17 cellular contexts compared by ENCODE assay signal in the genomic region with DNA sequence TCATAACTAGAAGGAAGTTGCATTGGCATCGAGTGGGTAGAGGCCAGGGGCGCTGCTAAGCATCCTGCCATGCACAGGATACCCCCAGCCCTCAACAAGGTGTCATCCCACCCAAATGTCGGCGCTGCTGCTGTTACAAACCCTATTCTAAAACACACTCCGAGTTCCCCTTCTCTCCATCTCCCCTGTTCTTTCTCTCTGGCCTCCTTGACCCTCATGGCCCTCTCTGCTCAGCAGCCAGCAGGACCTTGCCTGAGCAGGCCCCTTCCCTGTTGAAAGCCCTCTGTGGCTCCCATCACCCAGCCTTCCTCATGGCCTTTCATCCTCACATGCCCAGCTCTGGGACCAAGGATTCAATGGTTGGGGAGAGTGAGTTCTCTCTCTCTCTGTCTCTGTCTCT. TPM values are rescaled to one million over a fixed set of nuclear protein-coding genes. Genes with fewer than 3 reads are reported as not detected.
DNase-seq lines count a peak whose midpoint lies in the region; ATAC-seq, FAIRE-seq and TF ChIP-seq lines count a peak whose summit lies in the region.
"Had no signal": no experiment of that assay in that cellular context is flagged by ENCODE, and none has a peak within 500 bp of the region (broad histone marks: within the 10 kb centered on the region; RNA-seq: fewer than 3 reads in every experiment).

No MANE protein-coding gene starts in this region.

- H3K27me3 Mint-ChIP-seq in T-helper 1 cell treated with Interleukin-12 subunit alpha and Interleukin-12 subunit beta and Interleukin-4 antibody, amounts not matched to agents 30 μg/mL and 1 μg/mL, for 36 hours (ENCODE audit: low read depth), result peaks cover 4% of the 10 kb centered on the region
- peaks cover 4% of the 10 kb centered on the region for H3K27me3 Mint-ChIP-seq in activated T-helper 1 cell treated with anti-CD3 and anti-CD28 coated beads, Interleukin-12 subunit alpha, Interleukin-12 subunit beta, Interleukin-2, Interleukin-4 antibody, amounts not matched to agents 30 ng/mL and 10 ng/mL and 1 ng/mL, durations not matched to agents 14 hours and 24 hours and 36 hours (ENCODE audit: insufficient read depth)
- H3K27me3 Mint-ChIP-seq in neural progenitor cell (ENCODE audit: insufficient read depth, low read depth), result peaks cover 1% of the 10 kb centered on the region

- peak overlapping the region; percentile 65 for H3K27ac Mint-ChIP-seq in T-helper 1 cell treated with Interleukin-12 subunit alpha and Interleukin-12 subunit beta and Interleukin-4 antibody, amounts not matched to agents 30 μg/mL and 1 μg/mL, for 36 hours
- peak overlapping the region; percentile 59 for H3K27ac Mint-ChIP-seq in activated T-helper 1 cell treated with anti-CD3 and anti-CD28 coated beads, Interleukin-12 subunit alpha, Interleukin-12 subunit beta, Interleukin-2, Interleukin-4 antibody, amounts not matched to agents 30 ng/mL and 10 ng/mL and 1 ng/mL, durations not matched to agents 14 hours and 24 hours and 36 hours
- H3K27ac Mint-ChIP-seq in neural progenitor cell, result peak overlapping the region; percentile 95
- H3K27ac Mint-ChIP-seq: CD4-positive, alpha-beta memory T cell; HFFc6 had no signal

- H3K9ac ChIP-seq in neural progenitor cell, result no peak overlapping the region

- H4K20me1 ChIP-seq in neural progenitor cell (ENCODE audit: low read depth), result no peaks in the 10 kb centered on the region

- H3K36me3 ChIP-seq in neural progenitor cell, result no peaks in the 10 kb centered on the region

- H3K4me1 ChIP-seq in A549 (no peaks in the 10 kb centered on the region), neural progenitor cell (no peaks in the 10 kb centered on the region)

- intact Hi-C loops in activated T-helper 1 cell treated with anti-CD3 and anti-CD28 coated beads, Interleukin-12 subunit alpha, Interleukin-12 subunit beta, Interleukin-2, Interleukin-4 antibody, amounts not matched to agents 30 ng/mL and 10 ng/mL and 1 ng/mL, durations not matched to agents 14 hours and 24 hours and 36 hours (cut with micrococcal nuclease), result no loop called here

- H3K9me3 Mint-ChIP-seq in T-helper 1 cell treated with Interleukin-12 subunit alpha and Interleukin-12 subunit beta and Interleukin-4 antibody, amounts not matched to agents 30 μg/mL and 1 μg/mL, for 36 hours, result peaks cover 7% of the 10 kb centered on the region
- peaks cover 8% of the 10 kb centered on the region for H3K9me3 Mint-ChIP-seq in activated T-helper 1 cell treated with anti-CD3 and anti-CD28 coated beads, Interleukin-12 subunit alpha, Interleukin-12 subunit beta, Interleukin-2, Interleukin-4 antibody, amounts not matched to agents 30 ng/mL and 10 ng/mL and 1 ng/mL, durations not matched to agents 14 hours and 24 hours and 36 hours
- H3K9me3 Mint-ChIP-seq in neural progenitor cell, result peaks cover 5% of the 10 kb centered on the region

- H3K4me3 ChIP-seq in A549 (no peak overlapping the region), neural progenitor cell (no peak overlapping the region)
- H3K4me3 ChIP-seq: K562 had no signal

- peaks cover 8% of the 10 kb centered on the region for H3K9me3 ChIP-seq in A549
- H3K9me3 ChIP-seq in neural progenitor cell (ENCODE audit: low read depth), result no peaks in the 10 kb centered on the region

- H3K27ac ChIP-seq in A549, result no peak overlapping the region
- no peak overlapping the region for H3K27ac ChIP-seq in neural progenitor cell
- H3K27ac ChIP-seq: C4-2B had no signal

- FAIRE-seq in A549 (lab: Jason Lieb, UNC) (no peak), H54 (lab: Jason Lieb, UNC) (no peak)
- FAIRE-seq: GM12892, H1, K562 had no signal

- POLR2A ChIA-PET in A549 (lab: Yijun Ruan, JAX), result no interaction called here

- H2AFZ ChIP-seq in neural progenitor cell (replicated peaks), result no peak overlapping the region

- no peak for TF ChIP-seq EP300 in A549 (IDR thresholded peaks at IDR 0.05)

- ATAC-seq in A549, result peak; percentile 17 to 38; a peak in 5 of 6 replicates
- ATAC-seq in HG03175 (IDR thresholded peaks at IDR 0.05; ENCODE audit: unreplicated experiment), result no peak
- ATAC-seq: K562 had no signal

- CTCF ChIA-PET in A549 (lab: Yijun Ruan, JAX), result interaction anchor here (1.4 to 1.6 kb wide), 3 partner anchors 10 to 87 kb away, joined by 3 to 11 read pairs (median 6); no protein-coding TSS in a partner anchor

- WGBS in A549 (ENCODE audit: missing lambda C conversion rate), result 58% methylated on average over 5 of the region's 5 CpGs

- no peak for TF ChIP-seq POLR2A in A549 (IDR thresholded peaks at IDR 0.05; ENCODE audit: low read length)
- TF ChIP-seq POLR2A in H54 (IDR thresholded peaks at IDR 0.05; ENCODE audit: low read depth, low read length), result no peak

- H3K4me1 Mint-ChIP-seq in T-helper 1 cell treated with Interleukin-12 subunit alpha and Interleukin-12 subunit beta and Interleukin-4 antibody, amounts not matched to agents 30 μg/mL and 1 μg/mL, for 36 hours (ENCODE audit: low read depth), result peaks cover 3% of the 10 kb centered on the region
- no peaks in the 10 kb centered on the region for H3K4me1 Mint-ChIP-seq in activated T-helper 1 cell treated with anti-CD3 and anti-CD28 coated beads, Interleukin-12 subunit alpha, Interleukin-12 subunit beta, Interleukin-2, Interleukin-4 antibody, amounts not matched to agents 30 ng/mL and 10 ng/mL and 1 ng/mL, durations not matched to agents 14 hours and 24 hours and 36 hours (ENCODE audit: low read depth)
- peaks cover 36% of the 10 kb centered on the region for H3K4me1 Mint-ChIP-seq in neural progenitor cell

- H3K36me3 Mint-ChIP-seq in T-helper 1 cell treated with Interleukin-12 subunit alpha and Interleukin-12 subunit beta and Interleukin-4 antibody, amounts not matched to agents 30 μg/mL and 1 μg/mL, for 36 hours (ENCODE audit: low read depth), result peaks cover under 1% of the 10 kb centered on the region
- peaks cover 5% of the 10 kb centered on the region for H3K36me3 Mint-ChIP-seq in activated T-helper 1 cell treated with anti-CD3 and anti-CD28 coated beads, Interleukin-12 subunit alpha, Interleukin-12 subunit beta, Interleukin-2, Interleukin-4 antibody, amounts not matched to agents 30 ng/mL and 10 ng/mL and 1 ng/mL, durations not matched to agents 14 hours and 24 hours and 36 hours (ENCODE audit: low read depth)
- H3K36me3 Mint-ChIP-seq in neural progenitor cell, result peaks cover 2% of the 10 kb centered on the region

- H3K27me3 ChIP-seq in neural progenitor cell, result no peaks in the 10 kb centered on the region

- no peaks in the 10 kb centered on the region for H3K79me2 ChIP-seq in neural progenitor cell (ENCODE audit: low read depth)

- H3K4me2 ChIP-seq in A549 (no peak overlapping the region), neural progenitor cell (no peak overlapping the region)

- TF ChIP-seq CTCF in A549 (IDR thresholded peaks at IDR 0.05) (no peak), neural progenitor cell (IDR thresholded peaks at IDR 0.05) (no peak)

- DNase-seq in T-helper 1 cell (no peak), A549 (ENCODE audit: low read depth in 1 of 2, low spot score in 1 of 2) (no peak), neural progenitor cell (ENCODE audit: low spot score) (no peak), H54 (ENCODE audit: insufficient read length, low spot score) (no peak)
- no peak for DNase-seq in activated T-helper 1 cell treated with anti-CD3 and anti-CD28 coated beads, Interleukin-12 subunit alpha, Interleukin-12 subunit beta, Interleukin-2, Interleukin-4 antibody, amounts not matched to agents 30 ng/mL and 10 ng/mL and 1 ng/mL, durations not matched to agents 14 hours and 24 hours and 36 hours (ENCODE audit: low spot score)
- DNase-seq: 8988T; ACHN; CD4-positive, alpha-beta memory T cell; DMS79 treated with DMSO at 0.1 percent for 48 hours; HCEC 1CT; HFFc6 had no signal

- TF ChIP-seq RAD21 in A549 (conservative IDR thresholded peaks at IDR 0.05 in 1 of 2, IDR thresholded peaks at IDR 0.05 in 1 of 2), result no peak

- H3F3A ChIP-seq in neural progenitor cell (ENCODE audit: low read depth), result no peaks in the 10 kb centered on the region

- H3K4me3 Mint-ChIP-seq in T-helper 1 cell treated with Interleukin-12 subunit alpha and Interleukin-12 subunit beta and Interleukin-4 antibody, amounts not matched to agents 30 μg/mL and 1 μg/mL, for 36 hours, result no peak overlapping the region
- H3K4me3 Mint-ChIP-seq in activated T-helper 1 cell treated with anti-CD3 and anti-CD28 coated beads, Interleukin-12 subunit alpha, Interleukin-12 subunit beta, Interleukin-2, Interleukin-4 antibody, amounts not matched to agents 30 ng/mL and 10 ng/mL and 1 ng/mL, durations not matched to agents 14 hours and 24 hours and 36 hours, result no peak overlapping the region
- H3K4me3 Mint-ChIP-seq in neural progenitor cell, result no peak overlapping the region
- H3K4me3 Mint-ChIP-seq: HFFc6 had no signal

TF ChIP-seq in A549, 52 proteins besides CTCF, POLR2A, EP300 and RAD21:
- TF ChIP-seq ZFP36 (IDR thresholded peaks at IDR 0.05; ENCODE audit: borderline replicate concordance, partially characterized antibody), result no peak
- no peak for TF ChIP-seq BHLHE40 (IDR thresholded peaks at IDR 0.05; ENCODE audit: low read depth, low read length)
- TF ChIP-seq FOSL2 (IDR thresholded peaks at IDR 0.05), result no peak
- no peak for TF ChIP-seq FOSL2 (CRISPR knock-in tag; IDR thresholded peaks at IDR 0.05)
- TF ChIP-seq NFE2L2 (conservative IDR thresholded peaks at IDR 0.05; ENCODE audit: low read length), result no peak
- TF ChIP-seq EHF (CRISPR knock-in tag; IDR thresholded peaks at IDR 0.05), result no peak

RNA-seq across cellular contexts. Expression of gene CACNG5, which starts 22.3 kb away (rescaled TPM):
- not detected in 2 replicates for polyA plus RNA-seq in A549 (2011; rRNA removed)
- polyA plus RNA-seq in A549 (2012; cell fraction: cytosol; rRNA removed), result not detected in 2 replicates
- 0.05 and 0.31 TPM in 2 replicates for polyA plus RNA-seq in A549 (2012; cell fraction: nucleus; rRNA removed)
- 0.07 to 0.09 TPM in 2 of 3 replicates, not detected in the other for polyA plus RNA-seq in A549 (2017; fragmentation: RNase III; extraction: RNeasy Plus Mini Kit Qiagen cat#74134 plus additional on column Dnase treatment)
- not detected in 2 replicates for polyA minus RNA-seq in A549 (2011; rRNA and poly(A)+ RNA removed)
- not detected in 2 replicates for total RNA-seq in activated T-helper 1 cell treated with anti-CD3 and anti-CD28 coated beads, Interleukin-12 subunit alpha, Interleukin-12 subunit beta, Interleukin-2, Interleukin-4 antibody, amounts not matched to agents 30 ng/mL and 10 ng/mL and 1 ng/mL, durations not matched to agents 14 hours and 24 hours and 36 hours
- not detected in 2 replicates for total RNA-seq in neural progenitor cell (ENCODE audit: low replicate concordance)
- total RNA-seq: CD4-positive, alpha-beta memory T cell; HFFc6; K562 had no signal
- polyA plus RNA-seq: CD4-positive, alpha-beta memory T cell; K562 had no signal
